Comparison of ENCODE assay signal across 8 cellular contexts in genomic region chr3:187101184-187102072, GRCh38. TPM values are rescaled to one million over a fixed set of nuclear protein-coding genes. Genes with fewer than 3 reads are reported as not detected.
A peak's percentile ranks its signal among the peaks of the same experiment; 100 is the strongest.
DNase-seq lines count a peak whose midpoint lies in the region; ATAC-seq and TF ChIP-seq lines count a peak whose summit lies in the region.

No MANE protein-coding gene starts in this region.

- H3K4me3 Mint-ChIP-seq in GM23338 = no peak overlapping the region
- H3K4me3 Mint-ChIP-seq in activated naive CD8-positive, alpha-beta T cell = peak overlapping the region; percentile 68

- intact Hi-C loops in left cardiac atrium (cut with DNase I) = loop anchor here in 1 of 2 donors (10.0 kb wide), 1 partner anchor 167 kb away; the partner anchor contains the start of gene ST6GAL1

- no peak overlapping the region for H3K9ac ChIP-seq in smooth muscle cell (ENCODE audit: low read depth)

- H4K20me1 ChIP-seq in GM23338 (replicated peaks; ENCODE audit: insufficient read depth) (no peaks in the 10 kb centered on the region), smooth muscle cell (ENCODE audit: low read depth) (no peaks in the 10 kb centered on the region)

- H3K4me3 ChIP-seq in AG04449 (ENCODE audit: low read depth, low read length) (peak overlapping the region; percentile 43), GM23338 (no peak overlapping the region), smooth muscle cell (peak overlapping the region; percentile 24)

- peaks cover 2% of the 10 kb centered on the region for H3K27me3 Mint-ChIP-seq in GM23338 (ENCODE audit: insufficient read depth, low read depth, poor library complexity)
- no peaks in the 10 kb centered on the region for H3K27me3 Mint-ChIP-seq in activated naive CD8-positive, alpha-beta T cell

- H2AFZ ChIP-seq in GM23338 = no peak overlapping the region
- H2AFZ ChIP-seq in smooth muscle cell (ENCODE audit: low read depth) = no peak overlapping the region

- TF ChIP-seq CTCF in AG04449 (IDR thresholded peaks at IDR 0.05; ENCODE audit: insufficient read depth, low read length, missing control alignments) (no peak), GM23338 (conservative IDR thresholded peaks at IDR 0.05; ENCODE audit: low read depth in 2 of 2) (no peak), RWPE1 (conservative IDR thresholded peaks at IDR 0.05; ENCODE audit: low read depth) (no peak), smooth muscle cell (IDR thresholded peaks at IDR 0.05; ENCODE audit: borderline replicate concordance, insufficient read depth, poor library complexity, severe bottlenecking) (no peak)

- H3K79me2 ChIP-seq in GM23338 (replicated peaks; ENCODE audit: insufficient read depth) = no peaks in the 10 kb centered on the region
- H3K79me2 ChIP-seq in smooth muscle cell (ENCODE audit: low read depth) = no peaks in the 10 kb centered on the region

- POLR2A ChIA-PET in AG04449 (lab: Yijun Ruan, JAX) (interaction anchor here (1.3 kb wide), 1 partner anchor 318 kb away, joined by 5 read pairs; the partner anchor contains the start of gene EIF4A2), RWPE1 (lab: Yijun Ruan, JAX; ENCODE audit: low non-redundant PET) (interaction anchor here (0.8 kb wide), 1 partner anchor 67 kb away, joined by 7 read pairs; no protein-coding TSS in a partner anchor)

- H3K27ac ChIP-seq in GM23338 (ENCODE audit: low read depth) (no peak overlapping the region), RWPE1 (no peak overlapping the region), smooth muscle cell (ENCODE audit: low read depth) (peak overlapping the region; percentile 38)

- H3K9me3 Mint-ChIP-seq in GM23338 = no peaks in the 10 kb centered on the region
- H3K9me3 Mint-ChIP-seq in activated naive CD8-positive, alpha-beta T cell (ENCODE audit: low read depth) = peaks cover 8% of the 10 kb centered on the region

- H3K36me3 Mint-ChIP-seq in GM23338 (ENCODE audit: low read depth) = peaks cover 9% of the 10 kb centered on the region; the same call in 1 of the 3 replicates
- no peaks in the 10 kb centered on the region for H3K36me3 Mint-ChIP-seq in activated naive CD8-positive, alpha-beta T cell

- no peak for DNase-seq in AG04449 (ENCODE audit: low read depth, low spot score)
- no peak for DNase-seq in GM23338 (ENCODE audit: low spot score)
- DNase-seq in RWPE1 (ENCODE audit: low spot score) = peak; percentile 20
- peak; percentile 87 for DNase-seq in left cardiac atrium
- DNase-seq in smooth muscle cell (lab: John Stamatoyannopoulos, UW; ENCODE audit: unreplicated experiment) = peak; percentile 13
- DNase-seq in NCI-H446 (lab: John Stamatoyannopoulos, UW) = no peak
- DNase-seq in NK-92 (lab: John Stamatoyannopoulos, UW; ENCODE audit: unreplicated experiment) = no peak

- H3K36me3 ChIP-seq in GM23338 (ENCODE audit: insufficient read depth) = no peaks in the 10 kb centered on the region
- no peaks in the 10 kb centered on the region for H3K36me3 ChIP-seq in smooth muscle cell (ENCODE audit: low read depth)

- H3K4me2 ChIP-seq in GM23338 (no peak overlapping the region), smooth muscle cell (peak overlapping the region; percentile 70)

- H3K27me3 ChIP-seq in GM23338 (ENCODE audit: insufficient read depth) (no peaks in the 10 kb centered on the region), smooth muscle cell (ENCODE audit: low read depth) (no peaks in the 10 kb centered on the region)

- H3F3A ChIP-seq in GM23338 (replicated peaks; ENCODE audit: low read depth) = peaks cover 7% of the 10 kb centered on the region; the same call in 1 of the 2 replicates
- H3F3A ChIP-seq in smooth muscle cell (ENCODE audit: low read depth) = no peaks in the 10 kb centered on the region

- H3K9me3 ChIP-seq in smooth muscle cell (replicated peaks; ENCODE audit: low read depth) = no peaks in the 10 kb centered on the region

- H3K4me1 ChIP-seq in GM23338 (ENCODE audit: insufficient read depth) = peaks cover 11% of the 10 kb centered on the region; the same call in 1 of the 2 replicates
- H3K4me1 ChIP-seq in smooth muscle cell (ENCODE audit: low read depth) = no peaks in the 10 kb centered on the region

- ATAC-seq in GM23338 = peak; percentile 51
- ATAC-seq in left cardiac atrium = peak; percentile 85 to 88

- H3K9me2 ChIP-seq in GM23338 (ENCODE audit: insufficient read depth) = no peaks in the 10 kb centered on the region

- CTCF ChIA-PET in AG04449 (lab: Yijun Ruan, JAX) = interaction anchor here (0.8 to 5.5 kb wide), 6 partner anchors 12 to 137 kb away, joined by 3 to 67 read pairs (median 8); partner anchors contain the start of gene RPL39L
- CTCF ChIA-PET in RWPE1 (lab: Yijun Ruan, JAX) = interaction anchor here (0.6 to 1.6 kb wide), 6 partner anchors 12 to 1174 kb away, joined by 3 to 14 read pairs (median 4); partner anchors contain the start of gene RPL39L

- 64% methylated on average over 9 of the region's 9 CpGs for WGBS in smooth muscle cell (ENCODE audit: low lambda C conversion rate)

- H3K4me1 Mint-ChIP-seq in GM23338 = peaks cover 11% of the 10 kb centered on the region
- peaks cover 16% of the 10 kb centered on the region for H3K4me1 Mint-ChIP-seq in activated naive CD8-positive, alpha-beta T cell (ENCODE audit: low read depth)

- no peak overlapping the region for H3K27ac Mint-ChIP-seq in GM23338
- peak overlapping the region; percentile 56 for H3K27ac Mint-ChIP-seq in activated naive CD8-positive, alpha-beta T cell

TF ChIP-seq in GM23338, 12 proteins besides CTCF, POLR2A, EP300 and RAD21 (continues in another document):
- TF ChIP-seq ZNF462 (CRISPR knock-in tag; IDR thresholded peaks at IDR 0.05) (no peak), STAT1 (IDR thresholded peaks at IDR 0.05; ENCODE audit: unreplicated experiment) (no peak), EZH2phosphoT487 (IDR thresholded peaks at IDR 0.05; ENCODE audit: unreplicated experiment) (no peak), ZNF331 (CRISPR knock-in tag; IDR thresholded peaks at IDR 0.05; ENCODE audit: low read depth) (no peak), NANOG (IDR thresholded peaks at IDR 0.05; ENCODE audit: borderline replicate concordance) (no peak)

RNA-seq across cellular contexts. Expression of gene RPL39L, which starts 37.9 kb away (rescaled TPM):
- 70.6 and 73.8 TPM in 2 replicates for total RNA-seq in GM23338 (2014; rRNA removed; shearing (Covaris generic))
- 149 and 155 TPM in 2 replicates for polyA plus RNA-seq in GM23338 (2016; fragmentation: Nextera tagmentation; extraction: Ambion mirVana)
- total RNA-seq in left cardiac atrium = 1 to 10 TPM; 8.2 to 9.0 TPM
- total RNA-seq in smooth muscle cell = 31.6 and 44.2 TPM in 2 replicates
- 35.1 and 40.3 TPM in 2 replicates for polyA plus RNA-seq in smooth muscle cell

Comparison
In these comparisons a context has a peak if more than half of its experiments do, and no peak if none do; other contexts are left out.
1. DNase-seq: peak in RWPE1 (single experiment), left cardiac atrium (single experiment) and smooth muscle cell (single experiment); none in AG04449 (single experiment), GM23338 (single experiment), NCI-H446 (0 of 2) and NK-92 (single experiment).